1 cellular context compared by ENCODE assay signal in the genomic region with DNA sequence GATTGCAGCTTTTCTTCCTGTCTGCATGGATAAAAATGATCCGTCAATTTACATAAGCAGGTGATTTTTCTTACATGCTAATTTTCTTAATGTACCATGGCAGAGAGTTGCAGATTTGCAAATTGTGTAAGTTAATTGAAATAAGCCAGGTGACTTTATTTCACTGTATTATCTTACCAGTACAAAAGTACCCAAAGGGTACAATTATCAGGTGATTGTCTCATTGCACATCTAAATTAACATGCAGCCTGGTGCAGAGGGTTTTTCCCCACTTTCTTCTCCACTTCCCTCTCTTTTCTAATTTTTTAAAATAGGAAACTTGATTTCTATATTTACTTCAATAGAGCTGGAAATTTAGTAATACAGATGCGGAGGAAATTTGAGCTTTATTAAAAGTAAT.
TF ChIP-seq lines count a peak whose summit lies in the region.

No MANE protein-coding gene starts in this region.

TF ChIP-seq in WTC11, 78 proteins besides CTCF, POLR2A, EP300 and RAD21 (continued from another document):
- TF ChIP-seq AFF4 (CRISPR knock-in tag; IDR thresholded peaks at IDR 0.05; ENCODE audit: borderline replicate concordance) (no peak), NFYB (CRISPR knock-in tag; conservative IDR thresholded peaks at IDR 0.05; ENCODE audit: low read depth) (no peak), ATF1 (CRISPR knock-in tag; IDR thresholded peaks at IDR 0.05) (no peak), NFE2L1 (CRISPR knock-in tag; IDR thresholded peaks at IDR 0.05) (no peak), E2F1 (CRISPR knock-in tag; IDR thresholded peaks at IDR 0.05) (no peak), ZNF512 (CRISPR knock-in tag; IDR thresholded peaks at IDR 0.05; ENCODE audit: borderline replicate concordance) (no peak), FOXP4 (CRISPR knock-in tag; IDR thresholded peaks at IDR 0.05) (no peak), MYBL2 (CRISPR knock-in tag; IDR thresholded peaks at IDR 0.05) (no peak)
